In the genomic region with DNA sequence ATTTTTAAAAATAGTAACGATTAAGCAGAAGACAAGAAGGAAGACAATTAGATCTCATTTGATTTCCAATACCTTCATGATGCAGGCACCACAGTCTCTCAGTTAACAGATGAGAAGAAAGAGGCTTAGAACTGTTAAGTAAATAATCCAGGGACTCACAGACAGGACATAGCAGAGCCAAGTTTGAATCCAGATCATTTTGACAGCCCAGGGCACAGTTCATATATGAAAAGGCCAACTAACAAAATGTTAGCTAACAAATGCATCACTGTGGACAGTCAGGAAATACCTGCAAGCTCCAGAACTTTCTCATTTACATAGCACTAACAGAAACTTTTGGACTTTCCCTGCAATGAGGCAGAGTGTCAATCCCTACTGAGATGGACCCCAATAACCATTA, we compare ENCODE assay signal across 25 cellular contexts. TPM values are rescaled to one million over a fixed set of nuclear protein-coding genes. Genes with fewer than 3 reads are reported as not detected.
DNase-seq lines count a peak whose midpoint lies in the region; ATAC-seq and TF ChIP-seq lines count a peak whose summit lies in the region.
"Had no signal": no experiment of that assay in that cellular context is flagged by ENCODE, and none has a peak within 500 bp of the region (broad histone marks: within the 10 kb centered on the region; RNA-seq: fewer than 3 reads in every experiment).

No MANE protein-coding gene starts in this region.

- H3K9me2 ChIP-seq in hepatocyte (replicated peaks; ENCODE audit: insufficient read depth) = no peaks in the 10 kb centered on the region

- peak overlapping the region; percentile 38 for H3K27ac ChIP-seq in WERI-Rb-1
- peak overlapping the region; percentile 13 for H3K27ac ChIP-seq in hepatocyte
- H3K27ac ChIP-seq in smooth muscle cell (ENCODE audit: low read depth) = peak overlapping the region; percentile 71
- no peak overlapping the region for H3K27ac ChIP-seq in gastrocnemius medialis
- H3K27ac ChIP-seq: BLaER1 treated with 17β-estradiol and CSF1 and Interleukin-3, amounts not matched to agents 10 nM and 100 nM had no signal

- intact Hi-C loops in gastrocnemius medialis (cut with DNase I; ENCODE audit: low total_unique reads) = no loop called here

- in situ Hi-C loops in gastrocnemius medialis (cut with MboI; ENCODE audit: low sequenced_read_pairs in 4 of 4) = no loop called here

- no peak for TF ChIP-seq POLR2A in gastrocnemius medialis (IDR thresholded peaks at IDR 0.05)

- 81% methylated on average over 1 of the region's 1 CpG for WGBS in hepatocyte (ENCODE audit: low lambda C conversion rate, missing lambda C conversion rate)
- 90% methylated on average over 1 of the region's 1 CpG for WGBS in smooth muscle cell (ENCODE audit: low lambda C conversion rate)

- H3K79me2 ChIP-seq in hepatocyte = no peaks in the 10 kb centered on the region
- H3K79me2 ChIP-seq in smooth muscle cell (ENCODE audit: low read depth) = no peaks in the 10 kb centered on the region

- H3K9ac ChIP-seq in smooth muscle cell (ENCODE audit: low read depth) = no peak overlapping the region
- H3K9ac ChIP-seq: BLaER1 treated with 17β-estradiol and CSF1 and Interleukin-3, amounts not matched to agents 10 nM and 100 nM had no signal

- ATAC-seq in gastrocnemius medialis = no peak
- ATAC-seq: A549, GM23338 had no signal

- H4K20me1 ChIP-seq in hepatocyte (ENCODE audit: insufficient read depth, poor library complexity, severe bottlenecking) = no peaks in the 10 kb centered on the region
- H4K20me1 ChIP-seq in smooth muscle cell (ENCODE audit: low read depth) = no peaks in the 10 kb centered on the region
- H4K20me1 ChIP-seq: BLaER1 treated with 17β-estradiol and CSF1 and Interleukin-3, amounts not matched to agents 10 nM and 100 nM had no signal

- H2AFZ ChIP-seq in hepatocyte (no peak overlapping the region), smooth muscle cell (ENCODE audit: low read depth) (no peak overlapping the region)

- no peak for TF ChIP-seq CTCF in WERI-Rb-1 (IDR thresholded peaks at IDR 0.05; ENCODE audit: low read depth, low read length)
- TF ChIP-seq CTCF in hepatocyte (IDR thresholded peaks at IDR 0.05; ENCODE audit: poor library complexity) = no peak
- no peak for TF ChIP-seq CTCF in smooth muscle cell (IDR thresholded peaks at IDR 0.05; ENCODE audit: borderline replicate concordance, insufficient read depth, poor library complexity, severe bottlenecking)
- TF ChIP-seq CTCF in gastrocnemius medialis (IDR thresholded peaks at IDR 0.05 in 4 of 5, conservative IDR thresholded peaks at IDR 0.05 in 1 of 5) = no peak

- no peak overlapping the region for H3K4me3 ChIP-seq in WERI-Rb-1 (ENCODE audit: low read depth, low read length)
- H3K4me3 ChIP-seq in hepatocyte = no peak overlapping the region
- H3K4me3 ChIP-seq in smooth muscle cell = no peak overlapping the region
- H3K4me3 ChIP-seq in gastrocnemius medialis = no peak overlapping the region
- H3K4me3 ChIP-seq: A549; BLaER1 treated with 17β-estradiol and CSF1 and Interleukin-3, amounts not matched to agents 10 nM and 100 nM; GM23338; HAP-1 had no signal

- H3K4me1 ChIP-seq in hepatocyte (ENCODE audit: insufficient read depth) = no peaks in the 10 kb centered on the region
- peaks cover 10% of the 10 kb centered on the region for H3K4me1 ChIP-seq in smooth muscle cell (ENCODE audit: low read depth)
- no peaks in the 10 kb centered on the region for H3K4me1 ChIP-seq in gastrocnemius medialis
- H3K4me1 ChIP-seq: BE2C; BLaER1 treated with 17β-estradiol and CSF1 and Interleukin-3, amounts not matched to agents 10 nM and 100 nM had no signal

- H3K4me2 ChIP-seq in hepatocyte (no peak overlapping the region), smooth muscle cell (no peak overlapping the region)
- H3K4me2 ChIP-seq: A549; BLaER1 treated with 17β-estradiol and CSF1 and Interleukin-3, amounts not matched to agents 10 nM and 100 nM; GM23338 had no signal

- H3K36me3 ChIP-seq in WERI-Rb-1 = no peaks in the 10 kb centered on the region
- H3K36me3 ChIP-seq in hepatocyte (replicated peaks; ENCODE audit: insufficient read depth, low read depth) = no peaks in the 10 kb centered on the region
- H3K36me3 ChIP-seq in smooth muscle cell (ENCODE audit: low read depth) = no peaks in the 10 kb centered on the region
- H3K36me3 ChIP-seq in gastrocnemius medialis = no peaks in the 10 kb centered on the region
- H3K36me3 ChIP-seq: BE2C; BLaER1 treated with 17β-estradiol and CSF1 and Interleukin-3, amounts not matched to agents 10 nM and 100 nM; HAP-1 had no signal

- DNase-seq in NCI-H226 (peak; percentile 0), WERI-Rb-1 (no peak), hepatocyte (ENCODE audit: low spot score) (no peak), smooth muscle cell (lab: John Stamatoyannopoulos, UW; ENCODE audit: unreplicated experiment) (no peak), anterior cingulate cortex (lab: John Stamatoyannopoulos, UW) (no peak), gastrocnemius medialis (no peak)
- DNase-seq in activated CD4-positive, CD25-positive, alpha-beta regulatory T cell (lab: John Stamatoyannopoulos, UW) = no peak
- DNase-seq: 8988T; ACHN; AML-193; BE2C; CD4-positive, alpha-beta T cell; CD8-positive, alpha-beta memory T cell; DMS53; DMS79 treated with DMSO at 0.1 percent for 48 hours; GF-D8; HFFc6 had no signal

- peaks cover 4% of the 10 kb centered on the region for H3F3A ChIP-seq in smooth muscle cell (ENCODE audit: low read depth)

- no peaks in the 10 kb centered on the region for H3K27me3 ChIP-seq in WERI-Rb-1 (ENCODE audit: insufficient read depth, low read depth, severe bottlenecking)
- no peaks in the 10 kb centered on the region for H3K27me3 ChIP-seq in hepatocyte
- no peaks in the 10 kb centered on the region for H3K27me3 ChIP-seq in smooth muscle cell (ENCODE audit: low read depth)
- H3K27me3 ChIP-seq in gastrocnemius medialis = no peaks in the 10 kb centered on the region
- H3K27me3 ChIP-seq: BE2C; BLaER1 treated with 17β-estradiol and CSF1 and Interleukin-3, amounts not matched to agents 10 nM and 100 nM had no signal

- H3K9me3 ChIP-seq in WERI-Rb-1 (ENCODE audit: severe bottlenecking) = no peaks in the 10 kb centered on the region
- no peaks in the 10 kb centered on the region for H3K9me3 ChIP-seq in hepatocyte (ENCODE audit: low read depth)
- no peaks in the 10 kb centered on the region for H3K9me3 ChIP-seq in smooth muscle cell (replicated peaks; ENCODE audit: low read depth)
- no peaks in the 10 kb centered on the region for H3K9me3 ChIP-seq in gastrocnemius medialis
- H3K9me3 ChIP-seq: A549; BE2C; BLaER1 treated with 17β-estradiol and CSF1 and Interleukin-3, amounts not matched to agents 10 nM and 100 nM; HAP-1 had no signal

RNA-seq across cellular contexts. Expression of a gene that starts 4.2 kb away (rescaled TPM):
- not detected in 2 replicates for total RNA-seq in hepatocyte
- not detected in 2 replicates for polyA plus RNA-seq in hepatocyte
- total RNA-seq in smooth muscle cell = not detected in 2 replicates
- polyA plus RNA-seq in smooth muscle cell = not detected in 2 replicates
- not detected for total RNA-seq in gastrocnemius medialis
- total RNA-seq: CD4-positive, alpha-beta T cell; CD8-positive, alpha-beta memory T cell; Daoy; G401; GM23338; H4; HFFc6 had no signal
- polyA plus RNA-seq: A549; CD14-positive monocyte; CD8-positive, alpha-beta memory T cell; GM23338 had no signal

Comparison
In these comparisons a context has a peak if more than half of its experiments do, and no peak if none do; other contexts are left out.
1. H3K27ac ChIP-seq: peak in WERI-Rb-1 (single experiment), hepatocyte (single experiment) and smooth muscle cell (single experiment); none in gastrocnemius medialis (0 of 4).